21 cellular contexts compared by ENCODE assay signal in genomic region chr5:103497782-103498181, GRCh38.
A peak's percentile ranks its signal among the peaks of the same experiment; 100 is the strongest.
DNase-seq lines count a peak whose midpoint lies in the region; ATAC-seq and TF ChIP-seq lines count a peak whose summit lies in the region.
"Had no signal": no experiment of that assay in that cellular context is flagged by ENCODE, and none has a peak within 500 bp of the region (broad histone marks: within the 10 kb centered on the region; RNA-seq: fewer than 3 reads in every experiment).

No MANE protein-coding gene starts in this region.

- H2AFZ ChIP-seq in parathyroid adenoma: peak overlapping the region; percentile 28
- H2AFZ ChIP-seq: GM23248 had no signal

- DNase-seq in LNCaP clone FGC (ENCODE audit: low read depth) (peak; percentile 56), coronary artery (ENCODE audit: low spot score) (no peak), SKM-1 (lab: John Stamatoyannopoulos, UW; ENCODE audit: unreplicated experiment) (no peak)
- DNase-seq: BE2C; CD4-positive, CD25-positive, alpha-beta regulatory T cell; EL; GF-D8; GM23248; MV-4-11; NCI-H1105 treated with DMSO at 0.1 percent for 48 hours; NCI-H2029 treated with DMSO at 0.1 percent for 48 hours; NCI-H345; NCI-H524; NCI-H774; NK-92 treated with Interleukin-12 subunit alpha and Interleukin-12 subunit beta, amount 100 ng/mL, for 24 hours; SW 1271 had no signal

- no peak overlapping the region for H3K9ac ChIP-seq in iPS-20b (ENCODE audit: low read depth, low read length)
- H3K9ac ChIP-seq in parathyroid adenoma: no peak overlapping the region
- H3K9ac ChIP-seq: GM23248 had no signal

- ATAC-seq in SK-N-SH treated with all-trans-retinoic acid at 6 μM for 48 hours: no peak

- no peaks in the 10 kb centered on the region for H3K27me3 ChIP-seq in iPS-20b (ENCODE audit: insufficient read depth, low read length)
- H3K27me3 ChIP-seq in parathyroid adenoma (ENCODE audit: control insufficient read depth, insufficient read depth, low read length): no peaks in the 10 kb centered on the region
- H3K27me3 ChIP-seq: BE2C, SJCRH30 had no signal

- H3K27ac ChIP-seq in 22Rv1: peak overlapping the region; percentile 33
- H3K27ac ChIP-seq in iPS-20b (ENCODE audit: low read length): no peak overlapping the region
- peak overlapping the region; percentile 50 for H3K27ac ChIP-seq in parathyroid adenoma
- no peak overlapping the region for H3K27ac ChIP-seq in coronary artery
- H3K27ac ChIP-seq: GM23248, SJCRH30 had no signal

- no peaks in the 10 kb centered on the region for H3K79me2 ChIP-seq in parathyroid adenoma

- H3K4me1 ChIP-seq in iPS-20b (ENCODE audit: insufficient read depth, low read length) (peaks cover 24% of the 10 kb centered on the region), parathyroid adenoma (peaks cover 21% of the 10 kb centered on the region)
- H3K4me1 ChIP-seq: BE2C, SJCRH30 had no signal

- H3K4me2 ChIP-seq in parathyroid adenoma (ENCODE audit: low read length): peak overlapping the region; percentile 48

- H3K36me3 ChIP-seq in iPS-20b (ENCODE audit: insufficient read depth, low read depth, low read length): no peaks in the 10 kb centered on the region
- no peaks in the 10 kb centered on the region for H3K36me3 ChIP-seq in parathyroid adenoma (ENCODE audit: control insufficient read depth, insufficient read depth, low read length)
- H3K36me3 ChIP-seq: BE2C, SJCRH30 had no signal

- H3K9me3 ChIP-seq in iPS-20b (ENCODE audit: insufficient read depth, low read depth, low read length) (peaks cover 3% of the 10 kb centered on the region; the same call in 1 of the 2 replicates), parathyroid adenoma (ENCODE audit: control insufficient read depth, low read length) (no peaks in the 10 kb centered on the region)
- H3K9me3 ChIP-seq: BE2C, SJCRH30 had no signal

- no peak for TF ChIP-seq CTCF in 22Rv1 (IDR thresholded peaks at IDR 0.05)
- no peak for TF ChIP-seq CTCF in LNCaP clone FGC (IDR thresholded peaks at IDR 0.05; ENCODE audit: control insufficient read depth, extremely low read depth, insufficient read depth)
- no peak for TF ChIP-seq CTCF in parathyroid adenoma (IDR thresholded peaks at IDR 0.05)
- no peak for TF ChIP-seq CTCF in coronary artery (IDR thresholded peaks at IDR 0.05)

- H3K4me3 ChIP-seq in LNCaP clone FGC (ENCODE audit: low read depth, low read length) (no peak overlapping the region), iPS-20b (ENCODE audit: low read length) (peak overlapping the region; percentile 33), parathyroid adenoma (ENCODE audit: low read depth, low read length) (no peak overlapping the region), coronary artery (no peak overlapping the region)
- H3K4me3 ChIP-seq: GM23248, SJCRH30 had no signal

TF ChIP-seq in SK-N-SH treated with all-trans-retinoic acid at 6 μM for 48 hours, 23 proteins besides CTCF, POLR2A, EP300 and RAD21:
- TF ChIP-seq ZNF565 (CRISPR knock-in tag; conservative IDR thresholded peaks at IDR 0.05; ENCODE audit: low read depth): no peak

Comparison
In these comparisons a context has a peak if more than half of its experiments do, and no peak if none do; other contexts are left out.
1. H3K27ac ChIP-seq: peak in 22Rv1 (single experiment) and parathyroid adenoma (single experiment); none in iPS-20b (single experiment) and coronary artery (0 of 2).